1 cellular context compared by ENCODE assay signal in the genomic region with DNA sequence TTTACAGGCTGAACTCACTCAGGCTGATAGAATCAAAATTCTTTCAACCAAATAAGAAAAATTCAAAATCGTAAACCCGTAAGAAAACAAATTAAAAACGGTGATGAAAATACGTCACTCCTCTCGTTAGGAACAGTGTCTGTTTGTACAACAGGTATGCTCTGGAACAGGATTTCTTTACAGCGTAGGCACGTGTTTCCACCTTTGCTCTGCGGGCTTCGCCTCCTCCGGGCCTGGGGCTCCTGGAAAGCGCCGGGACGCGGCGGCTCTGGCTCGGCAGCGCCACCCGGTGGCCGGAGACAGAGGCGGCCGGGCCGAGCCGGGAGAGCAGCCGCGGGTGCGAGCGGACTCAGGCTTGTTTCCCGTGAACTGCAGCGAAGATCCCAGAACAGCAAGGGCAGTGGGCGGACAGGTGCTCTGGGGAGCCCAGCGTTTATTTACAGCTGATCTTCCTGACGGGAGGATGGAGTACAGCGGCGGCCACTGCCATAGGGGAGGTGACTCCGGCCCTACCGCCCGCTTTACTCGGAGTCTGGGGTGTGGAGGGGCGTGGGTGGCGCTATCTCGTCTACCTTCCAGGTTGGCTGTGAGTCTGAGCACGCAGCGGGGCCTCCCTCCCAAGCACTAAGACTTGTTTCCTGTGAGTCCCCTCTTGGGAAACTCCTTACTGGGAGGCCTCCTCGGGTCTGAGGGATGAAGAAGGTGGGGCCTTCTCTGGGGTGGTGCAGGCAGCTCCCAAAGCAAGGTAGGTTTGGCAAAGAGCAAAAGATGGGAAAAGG.
TF ChIP-seq lines count a peak whose summit lies in the region.

No MANE protein-coding gene starts in this region.

TF ChIP-seq in A549, 52 proteins besides CTCF, POLR2A, EP300 and RAD21 (continued from another document):
- TF ChIP-seq, protein P1, sequence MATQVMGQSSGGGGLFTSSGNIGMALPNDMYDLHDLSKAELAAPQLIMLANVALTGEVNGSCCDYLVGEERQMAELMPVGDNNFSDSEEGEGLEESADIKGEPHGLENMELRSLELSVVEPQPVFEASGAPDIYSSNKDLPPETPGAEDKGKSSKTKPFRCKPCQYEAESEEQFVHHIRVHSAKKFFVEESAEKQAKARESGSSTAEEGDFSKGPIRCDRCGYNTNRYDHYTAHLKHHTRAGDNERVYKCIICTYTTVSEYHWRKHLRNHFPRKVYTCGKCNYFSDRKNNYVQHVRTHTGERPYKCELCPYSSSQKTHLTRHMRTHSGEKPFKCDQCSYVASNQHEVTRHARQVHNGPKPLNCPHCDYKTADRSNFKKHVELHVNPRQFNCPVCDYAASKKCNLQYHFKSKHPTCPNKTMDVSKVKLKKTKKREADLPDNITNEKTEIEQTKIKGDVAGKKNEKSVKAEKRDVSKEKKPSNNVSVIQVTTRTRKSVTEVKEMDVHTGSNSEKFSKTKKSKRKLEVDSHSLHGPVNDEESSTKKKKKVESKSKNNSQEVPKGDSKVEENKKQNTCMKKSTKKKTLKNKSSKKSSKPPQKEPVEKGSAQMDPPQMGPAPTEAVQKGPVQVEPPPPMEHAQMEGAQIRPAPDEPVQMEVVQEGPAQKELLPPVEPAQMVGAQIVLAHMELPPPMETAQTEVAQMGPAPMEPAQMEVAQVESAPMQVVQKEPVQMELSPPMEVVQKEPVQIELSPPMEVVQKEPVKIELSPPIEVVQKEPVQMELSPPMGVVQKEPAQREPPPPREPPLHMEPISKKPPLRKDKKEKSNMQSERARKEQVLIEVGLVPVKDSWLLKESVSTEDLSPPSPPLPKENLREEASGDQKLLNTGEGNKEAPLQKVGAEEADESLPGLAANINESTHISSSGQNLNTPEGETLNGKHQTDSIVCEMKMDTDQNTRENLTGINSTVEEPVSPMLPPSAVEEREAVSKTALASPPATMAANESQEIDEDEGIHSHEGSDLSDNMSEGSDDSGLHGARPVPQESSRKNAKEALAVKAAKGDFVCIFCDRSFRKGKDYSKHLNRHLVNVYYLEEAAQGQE (IDR thresholded peaks at IDR 0.05), result no peak
- no peak for TF ChIP-seq SREBF2 (IDR thresholded peaks at IDR 0.05)
- no peak for TF ChIP-seq EHMT2 (IDR thresholded peaks at IDR 0.05; ENCODE audit: low read depth)
- TF ChIP-seq, protein P2, sequence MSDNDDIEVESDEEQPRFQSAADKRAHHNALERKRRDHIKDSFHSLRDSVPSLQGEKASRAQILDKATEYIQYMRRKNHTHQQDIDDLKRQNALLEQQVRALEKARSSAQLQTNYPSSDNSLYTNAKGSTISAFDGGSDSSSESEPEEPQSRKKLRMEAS (IDR thresholded peaks at IDR 0.05), result peak; percentile 90
- TF ChIP-seq CEBPB (IDR thresholded peaks at IDR 0.05), result no peak
- TF ChIP-seq, protein P3, sequence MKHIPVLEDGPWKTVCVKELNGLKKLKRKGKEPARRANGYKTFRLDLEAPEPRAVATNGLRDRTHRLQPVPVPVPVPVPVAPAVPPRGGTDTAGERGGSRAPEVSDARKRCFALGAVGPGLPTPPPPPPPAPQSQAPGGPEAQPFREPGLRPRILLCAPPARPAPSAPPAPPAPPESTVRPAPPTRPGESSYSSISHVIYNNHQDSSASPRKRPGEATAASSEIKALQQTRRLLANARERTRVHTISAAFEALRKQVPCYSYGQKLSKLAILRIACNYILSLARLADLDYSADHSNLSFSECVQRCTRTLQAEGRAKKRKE (CRISPR knock-in tag; IDR thresholded peaks at IDR 0.05; ENCODE audit: low read depth), result no peak
- TF ChIP-seq, protein P4, sequence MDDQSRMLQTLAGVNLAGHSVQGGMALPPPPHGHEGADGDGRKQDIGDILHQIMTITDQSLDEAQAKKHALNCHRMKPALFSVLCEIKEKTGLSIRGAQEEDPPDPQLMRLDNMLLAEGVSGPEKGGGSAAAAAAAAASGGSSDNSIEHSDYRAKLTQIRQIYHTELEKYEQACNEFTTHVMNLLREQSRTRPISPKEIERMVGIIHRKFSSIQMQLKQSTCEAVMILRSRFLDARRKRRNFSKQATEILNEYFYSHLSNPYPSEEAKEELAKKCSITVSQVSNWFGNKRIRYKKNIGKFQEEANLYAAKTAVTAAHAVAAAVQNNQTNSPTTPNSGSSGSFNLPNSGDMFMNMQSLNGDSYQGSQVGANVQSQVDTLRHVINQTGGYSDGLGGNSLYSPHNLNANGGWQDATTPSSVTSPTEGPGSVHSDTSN (IDR thresholded peaks at IDR 0.05), result no peak
- TF ChIP-seq KDM1A (IDR thresholded peaks at IDR 0.05; ENCODE audit: low read depth), result no peak
- TF ChIP-seq, protein P5, sequence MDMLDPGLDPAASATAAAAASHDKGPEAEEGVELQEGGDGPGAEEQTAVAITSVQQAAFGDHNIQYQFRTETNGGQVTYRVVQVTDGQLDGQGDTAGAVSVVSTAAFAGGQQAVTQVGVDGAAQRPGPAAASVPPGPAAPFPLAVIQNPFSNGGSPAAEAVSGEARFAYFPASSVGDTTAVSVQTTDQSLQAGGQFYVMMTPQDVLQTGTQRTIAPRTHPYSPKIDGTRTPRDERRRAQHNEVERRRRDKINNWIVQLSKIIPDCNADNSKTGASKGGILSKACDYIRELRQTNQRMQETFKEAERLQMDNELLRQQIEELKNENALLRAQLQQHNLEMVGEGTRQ (IDR thresholded peaks at IDR 0.05), result no peak
- TF ChIP-seq MYC (IDR thresholded peaks at IDR 0.05; ENCODE audit: borderline replicate concordance, low read length), result peak; percentile 62; the same call in 1 of the 2 replicates
- peak; percentile 96 for TF ChIP-seq SMC3 (IDR thresholded peaks at IDR 0.05)
- TF ChIP-seq FOXS1 (CRISPR knock-in tag; IDR thresholded peaks at IDR 0.05), result no peak
- TF ChIP-seq, protein P6, sequence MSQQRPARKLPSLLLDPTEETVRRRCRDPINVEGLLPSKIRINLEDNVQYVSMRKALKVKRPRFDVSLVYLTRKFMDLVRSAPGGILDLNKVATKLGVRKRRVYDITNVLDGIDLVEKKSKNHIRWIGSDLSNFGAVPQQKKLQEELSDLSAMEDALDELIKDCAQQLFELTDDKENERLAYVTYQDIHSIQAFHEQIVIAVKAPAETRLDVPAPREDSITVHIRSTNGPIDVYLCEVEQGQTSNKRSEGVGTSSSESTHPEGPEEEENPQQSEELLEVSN (IDR thresholded peaks at IDR 0.05; ENCODE audit: borderline replicate concordance, low read depth), result peak; percentile 85
- TF ChIP-seq, protein P7, sequence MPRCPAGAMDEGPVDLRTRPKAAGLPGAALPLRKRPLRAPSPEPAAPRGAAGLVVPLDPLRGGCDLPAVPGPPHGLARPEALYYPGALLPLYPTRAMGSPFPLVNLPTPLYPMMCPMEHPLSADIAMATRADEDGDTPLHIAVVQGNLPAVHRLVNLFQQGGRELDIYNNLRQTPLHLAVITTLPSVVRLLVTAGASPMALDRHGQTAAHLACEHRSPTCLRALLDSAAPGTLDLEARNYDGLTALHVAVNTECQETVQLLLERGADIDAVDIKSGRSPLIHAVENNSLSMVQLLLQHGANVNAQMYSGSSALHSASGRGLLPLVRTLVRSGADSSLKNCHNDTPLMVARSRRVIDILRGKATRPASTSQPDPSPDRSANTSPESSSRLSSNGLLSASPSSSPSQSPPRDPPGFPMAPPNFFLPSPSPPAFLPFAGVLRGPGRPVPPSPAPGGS (IDR thresholded peaks at IDR 0.05), result no peak
- TF ChIP-seq, protein P8, sequence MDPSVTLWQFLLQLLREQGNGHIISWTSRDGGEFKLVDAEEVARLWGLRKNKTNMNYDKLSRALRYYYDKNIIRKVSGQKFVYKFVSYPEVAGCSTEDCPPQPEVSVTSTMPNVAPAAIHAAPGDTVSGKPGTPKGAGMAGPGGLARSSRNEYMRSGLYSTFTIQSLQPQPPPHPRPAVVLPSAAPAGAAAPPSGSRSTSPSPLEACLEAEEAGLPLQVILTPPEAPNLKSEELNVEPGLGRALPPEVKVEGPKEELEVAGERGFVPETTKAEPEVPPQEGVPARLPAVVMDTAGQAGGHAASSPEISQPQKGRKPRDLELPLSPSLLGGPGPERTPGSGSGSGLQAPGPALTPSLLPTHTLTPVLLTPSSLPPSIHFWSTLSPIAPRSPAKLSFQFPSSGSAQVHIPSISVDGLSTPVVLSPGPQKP (IDR thresholded peaks at IDR 0.05; ENCODE audit: low read depth, low read length), result no peak
- TF ChIP-seq ZNF302 (CRISPR knock-in tag; IDR thresholded peaks at IDR 0.05), result no peak
- no peak for TF ChIP-seq NFE2L2 (conservative IDR thresholded peaks at IDR 0.05; ENCODE audit: low read length)
- no peak for TF ChIP-seq FOSL2 (IDR thresholded peaks at IDR 0.05)
- TF ChIP-seq FOSL2 (CRISPR knock-in tag; IDR thresholded peaks at IDR 0.05), result no peak
- no peak for TF ChIP-seq TP53 (CRISPR knock-in tag; IDR thresholded peaks at IDR 0.05)
- TF ChIP-seq PHF8 (IDR thresholded peaks at IDR 0.05; ENCODE audit: borderline replicate concordance, low read depth), result no peak
- no peak for TF ChIP-seq CBX8 (IDR thresholded peaks at IDR 0.05)
- TF ChIP-seq NPAS2 (CRISPR knock-in tag; IDR thresholded peaks at IDR 0.05; ENCODE audit: borderline replicate concordance), result no peak
- TF ChIP-seq KDM5A (IDR thresholded peaks at IDR 0.05), result no peak
- no peak for TF ChIP-seq MAFK (IDR thresholded peaks at IDR 0.05; ENCODE audit: partially characterized antibody)
- no peak for TF ChIP-seq JUNB (IDR thresholded peaks at IDR 0.05)
- TF ChIP-seq, protein P9, sequence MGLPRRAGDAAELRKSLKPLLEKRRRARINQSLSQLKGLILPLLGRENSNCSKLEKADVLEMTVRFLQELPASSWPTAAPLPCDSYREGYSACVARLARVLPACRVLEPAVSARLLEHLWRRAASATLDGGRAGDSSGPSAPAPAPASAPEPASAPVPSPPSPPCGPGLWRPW (IDR thresholded peaks at IDR 0.05), result no peak
- TF ChIP-seq CBX2 (IDR thresholded peaks at IDR 0.05; ENCODE audit: borderline replicate concordance, low read depth), result no peak
- TF ChIP-seq ZC3H11A (IDR thresholded peaks at IDR 0.05), result no peak
- TF ChIP-seq HOXB13 (CRISPR knock-in tag; IDR thresholded peaks at IDR 0.05; ENCODE audit: low read depth), result no peak
- TF ChIP-seq CHD4 (IDR thresholded peaks at IDR 0.05; ENCODE audit: borderline replicate concordance), result no peak
- TF ChIP-seq FOSB (CRISPR knock-in tag; IDR thresholded peaks at IDR 0.05), result no peak
